8 cellular contexts compared by ENCODE assay signal in genomic region chr4:17810260-17811077, GRCh38. TPM values are rescaled to one million over a fixed set of nuclear protein-coding genes. Genes with fewer than 3 reads are reported as not detected.
A peak's percentile ranks its signal among the peaks of the same experiment; 100 is the strongest.
DNase-seq lines count a peak whose midpoint lies in the region; ATAC-seq lines count a peak whose summit lies in the region.

TSS of gene DCAF16 (minus strand) at chr4:17810757. CDS start at chr4:17804141, 6,616 bp downstream.
TSS of gene NCAPG (plus strand) at chr4:17810979. CDS start at chr4:17811078, 99 bp downstream.

- intact Hi-C loops in left colon (cut with DNase I, micrococcal nuclease): loop anchor here in 1 of 2 donors (10.0 kb wide), 1 partner anchor 214 kb away; the partner anchor contains the start of gene LCORL

- H4K20me1 ChIP-seq in BLaER1 treated with 17β-estradiol and CSF1 and Interleukin-3, amounts not matched to agents 10 nM and 100 nM: peaks cover 21 to 72% (median 49%) of the 10 kb centered on the region in 11 experiments; a peak in 21 of 22 replicates

- H3K36me3 ChIP-seq in BLaER1 treated with 17β-estradiol and CSF1 and Interleukin-3, amounts not matched to agents 10 nM and 100 nM: peaks cover 0 to 53% (median 33%) of the 10 kb centered on the region in 11 experiments; a peak in 19 of 22 replicates

- no peaks in the 10 kb centered on the region for H3K9me3 ChIP-seq in BLaER1 treated with 17β-estradiol and CSF1 and Interleukin-3, amounts not matched to agents 10 nM and 100 nM (replicated peaks in 1 of 11)

- peak within 1 kb of the TSS; percentile 93 to 99 (median 96) for H3K9ac ChIP-seq in BLaER1 treated with 17β-estradiol and CSF1 and Interleukin-3, amounts not matched to agents 10 nM and 100 nM

- H3K4me3 ChIP-seq in BLaER1 treated with 17β-estradiol and CSF1 and Interleukin-3, amounts not matched to agents 10 nM and 100 nM: peak within 1 kb of the TSS; percentile 75 to 96 (median 85)

- H3K27ac ChIP-seq in BLaER1 treated with 17β-estradiol and CSF1 and Interleukin-3, amounts not matched to agents 10 nM and 100 nM: peak within 1 kb of the TSS; percentile 90 to 98 (median 94)

- H3K4me2 ChIP-seq in BLaER1 treated with 17β-estradiol and CSF1 and Interleukin-3, amounts not matched to agents 10 nM and 100 nM: peak within 1 kb of the TSS; percentile 82 to 98 (median 92)

- DNase-seq in NCI-H748 (lab: John Stamatoyannopoulos, UW; ENCODE audit: unreplicated experiment) (peak; percentile 98), cortex of kidney (lab: John Stamatoyannopoulos, UW) (peak; percentile 74), left colon (peak; percentile 99)
- peak; percentile 98 for DNase-seq in activated CD4-positive, alpha-beta T cell treated with anti-CD3 and anti-CD28 coated beads, Interleukin-2, amount 50 U/mL, for 1 hour
- peak; percentile 99 for DNase-seq in stimulated activated CD4-positive, alpha-beta T cell treated with anti-CD3 and anti-CD28 coated beads, Interleukin-1b, Interleukin-23, amount 100 ng/mL, for 48 hours

- H3K4me1 ChIP-seq in BLaER1 treated with 17β-estradiol and CSF1 and Interleukin-3, amounts not matched to agents 10 nM and 100 nM: peaks cover 25 to 63% (median 39%) of the 10 kb centered on the region in 10 experiments

- ATAC-seq in GM19351 (IDR thresholded peaks at IDR 0.05; ENCODE audit: unreplicated experiment): peak; percentile 84
- peak; percentile 89 for ATAC-seq in HG03521 (IDR thresholded peaks at IDR 0.05; ENCODE audit: unreplicated experiment)
- ATAC-seq in left colon: peak; percentile 97

- no peaks in the 10 kb centered on the region for H3K27me3 ChIP-seq in BLaER1 treated with 17β-estradiol and CSF1 and Interleukin-3, amounts not matched to agents 10 nM and 100 nM

RNA-seq across cellular contexts. Expression of gene DCAF16, which starts in this region (rescaled TPM):
- total RNA-seq in left colon: 10 to 100 TPM; 24.0 to 27.5 TPM

RNA-seq across cellular contexts. Expression of gene NCAPG, which starts in this region (rescaled TPM):
- 1 to 10 TPM; 2.8 to 4.4 TPM for total RNA-seq in left colon

Comparison
In these comparisons a context has a peak if more than half of its experiments do, and no peak if none do; other contexts are left out.
1. Peak in every context shown above with its lines: DNase-seq, ATAC-seq, H3K4me3 ChIP-seq and H3K27ac ChIP-seq.